In genomic region chr16:57096192-57096591, GRCh38 we compare ENCODE assay signal across 23 cellular contexts. TPM values are rescaled to one million over a fixed set of nuclear protein-coding genes. Genes with fewer than 3 reads are reported as not detected.
DNase-seq lines count a peak whose midpoint lies in the region; ATAC-seq, FAIRE-seq and TF ChIP-seq lines count a peak whose summit lies in the region.
"Had no signal": no experiment of that assay in that cellular context is flagged by ENCODE, and none has a peak within 500 bp of the region (broad histone marks: within the 10 kb centered on the region; RNA-seq: fewer than 3 reads in every experiment).

No MANE protein-coding gene starts in this region.

- no peaks in the 10 kb centered on the region for H3K79me1 ChIP-seq in H1 (ENCODE audit: low read depth, low read length)

- DNase-seq in H1 (ENCODE audit: low read depth in 1 of 2, low spot score in 2 of 2) (no peak), type B pancreatic cell (ENCODE audit: extremely low spot score, unreplicated experiment) (no peak), GM23338 (ENCODE audit: low spot score) (no peak), esophagus squamous epithelium (lab: John Stamatoyannopoulos, UW) (no peak), dermis blood vessel endothelial cell (no peak)
- DNase-seq: Calu3; CD4-positive, alpha-beta T cell; CD8-positive, alpha-beta memory T cell; COR-L47; DMS153; DND-41; H9; HFFc6 had no signal

- H3K4me1 ChIP-seq in BLaER1 (peaks cover 67% of the 10 kb centered on the region), H1 (replicated peaks in 1 of 4; ENCODE audit: control insufficient read depth in 3 of 4, insufficient read depth in 4 of 4, low read length in 3 of 4) (peaks cover 0 to 10% (median 3%) of the 10 kb centered on the region in 4 experiments; a peak in 6 of 7 replicates), neutrophil (ENCODE audit: control insufficient read depth in 1 of 2, insufficient read depth in 1 of 2, low read depth in 1 of 2, low read length in 1 of 2) (peaks cover 57 to 58% of the 10 kb centered on the region in 2 experiments), GM23338 (ENCODE audit: insufficient read depth) (peaks cover 12% of the 10 kb centered on the region), esophagus squamous epithelium (peaks cover 17 to 45% (median 20%) of the 10 kb centered on the region in 3 donors)

- CTCF ChIA-PET in H1 (lab: Charles Lee; ENCODE audit: partially characterized antibody): interaction anchor here (0.7 to 13.6 kb wide), 6 partner anchors 9 to 132 kb away, joined by 3 to 100 read pairs (median 4); no protein-coding TSS in a partner anchor

- H3K27me3 Mint-ChIP-seq in type B pancreatic cell (peaks cover 2% of the 10 kb centered on the region), GM23338 (ENCODE audit: insufficient read depth, low read depth, poor library complexity) (peaks cover 17% of the 10 kb centered on the region)
- H3K27me3 Mint-ChIP-seq: CD4-positive, alpha-beta T cell had no signal

- H3K4me1 Mint-ChIP-seq in type B pancreatic cell (ENCODE audit: unreplicated experiment) (peaks cover 14% of the 10 kb centered on the region), GM23338 (peaks cover 28% of the 10 kb centered on the region)

- no peaks in the 10 kb centered on the region for H3K9me3 ChIP-seq in BLaER1
- no peaks in the 10 kb centered on the region for H3K9me3 ChIP-seq in H1 (ENCODE audit: insufficient read depth in 2 of 2, low read depth in 1 of 2, low read length in 1 of 2)
- no peaks in the 10 kb centered on the region for H3K9me3 ChIP-seq in neutrophil
- no peaks in the 10 kb centered on the region for H3K9me3 ChIP-seq in esophagus squamous epithelium
- H3K9me3 ChIP-seq: BLaER1 treated with 17β-estradiol and CSF1 and Interleukin-3, amounts not matched to agents 10 nM and 100 nM had no signal

- H3K4me3 ChIP-seq in BLaER1 (no peak overlapping the region), H1 (ENCODE audit: extremely low read depth in 1 of 4, insufficient read depth in 2 of 4, low read depth in 3 of 4, low read length in 4 of 4) (no peak overlapping the region), neutrophil (ENCODE audit: low read depth in 1 of 2, low read length in 1 of 2) (no peak overlapping the region), GM23338 (no peak overlapping the region), esophagus squamous epithelium (no peak overlapping the region)
- H3K4me3 ChIP-seq: BLaER1 treated with 17β-estradiol and CSF1 and Interleukin-3, amounts not matched to agents 10 nM and 100 nM had no signal

- intact Hi-C loops in esophagus squamous epithelium (cut with DNase I): loop anchor here (10.0 kb wide), 1 partner anchor 189 kb away; the partner anchor contains the start of gene PLLP

- no peak for TF ChIP-seq RAD21 in H1 (IDR thresholded peaks at IDR 0.05 in 1 of 2, conservative IDR thresholded peaks at IDR 0.05 in 1 of 2; ENCODE audit: low read depth in 2 of 2, low read length in 2 of 2)

- H3K18ac ChIP-seq in H1 (ENCODE audit: extremely low read depth, low read length): no peak overlapping the region

- 92% methylated on average over 3 of the region's 3 CpGs; no CpG with 5 or more reads in 1 of the 2 experiments for WGBS in H1 (ENCODE audit: extremely low coverage in 1 of 2, insufficient coverage in 1 of 2, insufficient read length in 1 of 2, insufficient replicate concordance in 2 of 2, low coverage in 1 of 2, low lambda C conversion rate in 2 of 2, missing lambda C conversion rate in 1 of 2), 2 experiments
- WGBS in esophagus squamous epithelium, 2 donors: 86 to 88% methylated on average over 1 to 3 of the region's 3 CpGs

- no peak overlapping the region for H2BK120ac ChIP-seq in H1 (replicated peaks; ENCODE audit: low read depth, low read length)

- no peak for FAIRE-seq in H1 (lab: Jason Lieb, UNC)
- FAIRE-seq: A204.1, G401.6, GM12892 had no signal

- H4K91ac ChIP-seq in H1 (replicated peaks; ENCODE audit: insufficient read length, low read length): no peak overlapping the region

- H2AFZ ChIP-seq in H1 (ENCODE audit: low read length) (no peak overlapping the region), GM23338 (no peak overlapping the region)

- H3K36me3 ChIP-seq in BLaER1: peaks cover 15% of the 10 kb centered on the region; the same call in 1 of the 2 replicates
- no peaks in the 10 kb centered on the region for H3K36me3 ChIP-seq in H1 (ENCODE audit: control insufficient read depth in 2 of 4, insufficient read depth in 4 of 4, low read length in 3 of 4)
- H3K36me3 ChIP-seq in neutrophil: peaks cover 5% of the 10 kb centered on the region
- no peaks in the 10 kb centered on the region for H3K36me3 ChIP-seq in GM23338 (ENCODE audit: insufficient read depth)
- peaks cover 0 to 7% (median 0%) of the 10 kb centered on the region in 3 donors for H3K36me3 ChIP-seq in esophagus squamous epithelium

- H3K9ac ChIP-seq in BLaER1: no peak overlapping the region
- H3K9ac ChIP-seq in H1 (replicated peaks in 1 of 4; ENCODE audit: extremely low read depth in 1 of 4, low read depth in 3 of 4, low read length in 3 of 4): no peak overlapping the region
- H3K9ac ChIP-seq: BLaER1 treated with 17β-estradiol and CSF1 and Interleukin-3, amounts not matched to agents 10 nM and 100 nM had no signal

- peaks cover 79% of the 10 kb centered on the region for H4K20me1 ChIP-seq in BLaER1
- no peaks in the 10 kb centered on the region for H4K20me1 ChIP-seq in H1 (replicated peaks in 1 of 2; ENCODE audit: control insufficient read depth in 1 of 2, insufficient read depth in 2 of 2, low read length in 2 of 2)
- no peaks in the 10 kb centered on the region for H4K20me1 ChIP-seq in GM23338 (replicated peaks; ENCODE audit: insufficient read depth)

- 0 out of 2 replicates have a peak overlapping the region, but pooled peaks have one; percentile 61 for H2BK15ac ChIP-seq in H1 (ENCODE audit: low read length)

- no peak overlapping the region for H2AK5ac ChIP-seq in H1 (ENCODE audit: low read depth, low read length)

- POLR2A ChIA-PET in H1 (lab: Charles Lee; ENCODE audit: partially characterized antibody): no interaction called here

- no peak overlapping the region for H4K8ac ChIP-seq in H1 (ENCODE audit: extremely low read depth, insufficient read depth, low read length)

- peaks cover 3% of the 10 kb centered on the region; the same call in 1 of the 2 replicates for H3K23me2 ChIP-seq in H1 (ENCODE audit: low read depth, low read length)

- no peak overlapping the region for H3K56ac ChIP-seq in H1 (replicated peaks; ENCODE audit: insufficient read length, low read depth, low read length)

- no peak overlapping the region for H3K14ac ChIP-seq in H1 (ENCODE audit: insufficient read length)

- H3K9me2 ChIP-seq in GM23338 (ENCODE audit: insufficient read depth): no peaks in the 10 kb centered on the region

- no peak for ATAC-seq in GM23338
- ATAC-seq: HCT116 had no signal

- no peaks in the 10 kb centered on the region for H3K36me3 Mint-ChIP-seq in type B pancreatic cell
- no peaks in the 10 kb centered on the region for H3K36me3 Mint-ChIP-seq in GM23338 (ENCODE audit: low read depth)

- H3K79me2 ChIP-seq in H1 (ENCODE audit: control insufficient read depth in 1 of 2, insufficient read depth in 2 of 2, low read length in 2 of 2) (no peaks in the 10 kb centered on the region), GM23338 (replicated peaks; ENCODE audit: insufficient read depth) (no peaks in the 10 kb centered on the region)

- H2BK12ac ChIP-seq in H1 (ENCODE audit: low read depth, low read length): 0 out of 2 replicates have a peak overlapping the region, but pooled peaks have one; percentile 17

- TF ChIP-seq POLR2A in H1 (IDR thresholded peaks at IDR 0.05; ENCODE audit: control extremely low read depth in 1 of 2, low read depth in 2 of 2, low read length in 2 of 2): no peak
- no peak for TF ChIP-seq POLR2A in esophagus squamous epithelium (IDR thresholded peaks at IDR 0.05)

- TF ChIP-seq EP300 in H1 (IDR thresholded peaks at IDR 0.05; ENCODE audit: borderline replicate concordance in 1 of 2, low read depth in 2 of 2, low read length in 2 of 2): no peak

- H3K4ac ChIP-seq in H1 (replicated peaks; ENCODE audit: insufficient read length, low read depth, low read length): no peak overlapping the region

- peak overlapping the region; percentile 1 for H3K27ac Mint-ChIP-seq in type B pancreatic cell
- H3K27ac Mint-ChIP-seq in GM23338: no peak overlapping the region
- H3K27ac Mint-ChIP-seq: B cell; CD4-positive, alpha-beta T cell; H9; HFFc6 had no signal

- H3K4me2 ChIP-seq in BLaER1 (peak overlapping the region; percentile 16; the same call in 1 of the 2 replicates), H1 (ENCODE audit: insufficient read depth in 1 of 2, low read depth in 2 of 2, low read length in 2 of 2) (no peak overlapping the region), GM23338 (no peak overlapping the region)

- no peak overlapping the region for H2BK20ac ChIP-seq in H1 (ENCODE audit: low read length)

- H3K27ac ChIP-seq in BLaER1 (no peak overlapping the region), H1 (ENCODE audit: low read depth, low read length) (no peak overlapping the region), neutrophil (peak overlapping the region; percentile 21), GM23338 (ENCODE audit: low read depth) (no peak overlapping the region), esophagus squamous epithelium (no peak overlapping the region)
- H3K27ac ChIP-seq: 22Rv1; BLaER1 treated with 17β-estradiol and CSF1 and Interleukin-3, amounts not matched to agents 10 nM and 100 nM had no signal

- no peak for TF ChIP-seq CTCF in H1 (IDR thresholded peaks at IDR 0.05; ENCODE audit: control extremely low read depth in 1 of 3, insufficient read depth in 1 of 3, low read depth in 1 of 3, low read length in 3 of 3)
- TF ChIP-seq CTCF in neutrophil (IDR thresholded peaks at IDR 0.05): no peak
- TF ChIP-seq CTCF in type B pancreatic cell (conservative IDR thresholded peaks at IDR 0.05): no peak
- TF ChIP-seq CTCF in GM23338 (conservative IDR thresholded peaks at IDR 0.05; ENCODE audit: low read depth in 2 of 2): no peak
- TF ChIP-seq CTCF in esophagus squamous epithelium (IDR thresholded peaks at IDR 0.05): no peak

- H3K4me3 Mint-ChIP-seq in type B pancreatic cell (no peak overlapping the region), GM23338 (no peak overlapping the region)
- H3K4me3 Mint-ChIP-seq: B cell, CD14-positive monocyte, H9, HFFc6 had no signal

- no peak overlapping the region for H4K5ac ChIP-seq in H1 (ENCODE audit: insufficient read length, low read depth, low read length)

- H3K27me3 ChIP-seq in BLaER1: no peaks in the 10 kb centered on the region
- H3K27me3 ChIP-seq in H1 (replicated peaks in 1 of 4; ENCODE audit: control insufficient read depth in 3 of 4, extremely low read depth in 1 of 4, insufficient read depth in 3 of 4, low read length in 3 of 4): peaks cover 0 to 20% (median 11%) of the 10 kb centered on the region in 4 experiments; a peak in 5 of 7 replicates
- H3K27me3 ChIP-seq in neutrophil: no peaks in the 10 kb centered on the region
- peaks cover 26% of the 10 kb centered on the region for H3K27me3 ChIP-seq in GM23338 (ENCODE audit: insufficient read depth)
- peaks cover 0 to 3% (median 0%) of the 10 kb centered on the region in 4 donors for H3K27me3 ChIP-seq in esophagus squamous epithelium
- H3K27me3 ChIP-seq: BLaER1 treated with 17β-estradiol and CSF1 and Interleukin-3, amounts not matched to agents 10 nM and 100 nM had no signal

- H3F3A ChIP-seq in GM23338 (replicated peaks; ENCODE audit: low read depth): peaks cover 4% of the 10 kb centered on the region; the same call in 1 of the 2 replicates

- H2BK5ac ChIP-seq in H1 (ENCODE audit: low read depth, low read length): no peak overlapping the region

- H3K23ac ChIP-seq in H1 (ENCODE audit: insufficient read length): no peak overlapping the region

- no peaks in the 10 kb centered on the region for H3K9me3 Mint-ChIP-seq in type B pancreatic cell
- H3K9me3 Mint-ChIP-seq in GM23338: no peaks in the 10 kb centered on the region
- H3K9me3 Mint-ChIP-seq: CD14-positive monocyte; CD4-positive, alpha-beta T cell; CD8-positive, alpha-beta memory T cell; H9; HFFc6 had no signal

RNA-seq across cellular contexts. Expression of gene CPNE2, which starts 3.8 kb away (rescaled TPM):
- 10.6 and 11.6 TPM in 2 replicates for total RNA-seq in H1 (2021; fragmentation: NEBNext Ultra II Directional; extraction: Animal tissue kit (Norgen Biotek cat#: 25700))
- polyA plus RNA-seq in H1 (2011; rRNA removed): 38.0 and 39.5 TPM in 2 replicates
- 23.2 TPM for polyA plus RNA-seq in H1 (2011; cell fraction: cytosol; rRNA removed)
- 22.3 TPM for polyA plus RNA-seq in H1 (2011; cell fraction: nucleus; rRNA removed)
- polyA plus RNA-seq in H1 (2012, experiment 1 of 2): 11.1 to 18.8 TPM (median 16.3 TPM) in 4 replicates
- 20.5 TPM for polyA plus RNA-seq in H1 (2012, experiment 2 of 2)
- polyA plus RNA-seq in H1 (2013, experiment 1 of 2): 26.2 TPM
- 24.6 TPM for polyA plus RNA-seq in H1 (2013, experiment 2 of 2)
- 16.1 and 18.7 TPM in 2 replicates for polyA minus RNA-seq in H1 (2011; rRNA and poly(A)+ RNA removed)
- polyA minus RNA-seq in H1 (2011; cell fraction: cytosol; rRNA and poly(A)+ RNA removed): 11.2 TPM
- 9.8 TPM for polyA minus RNA-seq in H1 (2011; cell fraction: nucleus; rRNA and poly(A)+ RNA removed)
- 28.8 and 32.0 TPM in 2 replicates for total RNA-seq in type B pancreatic cell (ENCODE audit: low replicate concordance)
- total RNA-seq in GM23338 (2014; rRNA removed; shearing (Covaris generic)): 11.3 and 14.2 TPM in 2 replicates
- 7.1 and 9.5 TPM in 2 replicates for polyA plus RNA-seq in GM23338 (2016; fragmentation: Nextera tagmentation; extraction: Ambion mirVana)
- total RNA-seq in esophagus squamous epithelium: 10 to 100 TPM; 12.2 to 21.4 (median 17.8) TPM
- total RNA-seq in dermis blood vessel endothelial cell: 73.3 and 92.3 TPM in 2 replicates
